8 cellular contexts compared by ENCODE assay signal in the genomic region with DNA sequence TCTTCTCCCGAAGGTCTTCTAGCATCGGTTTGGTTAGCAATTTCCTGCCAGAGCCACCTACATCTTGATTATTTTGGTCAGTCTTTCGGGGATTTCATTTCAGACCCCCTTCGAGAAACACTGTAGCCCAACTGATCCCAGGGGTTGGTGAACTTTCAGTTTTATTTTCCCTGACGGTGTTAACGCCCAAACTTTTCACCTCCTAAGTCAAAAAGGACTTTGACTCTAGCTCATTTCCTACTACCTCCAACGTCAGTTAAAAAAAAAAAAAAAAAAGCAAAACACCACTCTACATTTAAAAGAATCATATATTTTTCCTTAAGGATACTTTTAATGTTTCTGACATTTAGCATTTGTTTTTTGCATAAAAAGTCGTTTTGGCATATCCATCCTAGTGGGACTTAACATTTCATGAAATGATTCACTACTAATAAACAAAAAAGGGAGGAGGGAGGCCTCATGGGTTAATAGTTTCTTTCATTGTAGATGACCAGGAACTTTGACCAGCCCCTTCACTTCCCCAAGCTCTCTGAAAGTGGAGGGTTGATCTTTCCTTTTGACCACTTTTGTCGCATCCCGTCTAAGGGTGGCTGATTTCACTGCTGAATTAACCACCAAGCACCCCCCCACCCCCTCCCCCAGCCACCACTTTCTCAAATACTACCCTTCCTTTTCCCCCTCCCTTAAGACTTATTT. TPM values are rescaled to one million over a fixed set of nuclear protein-coding genes. Genes with fewer than 3 reads are reported as not detected.
DNase-seq lines count a peak whose midpoint lies in the region; ATAC-seq, FAIRE-seq and TF ChIP-seq lines count a peak whose summit lies in the region.

No MANE protein-coding gene starts in this region.

- ATAC-seq in A549 = peak in 1 of 2 experiments; percentile 35; a peak in 3 of 6 replicates
- ATAC-seq in HG03097 (IDR thresholded peaks at IDR 0.05; ENCODE audit: low FRiP score, unreplicated experiment) = no peak
- no peak for ATAC-seq in GM19023 (IDR thresholded peaks at IDR 0.05; ENCODE audit: unreplicated experiment)

- TF ChIP-seq CTCF in A549 (IDR thresholded peaks at IDR 0.05) (no peak), bronchial epithelial cell (IDR thresholded peaks at IDR 0.05; ENCODE audit: insufficient read depth, low read length, severe bottlenecking) (no peak)

- POLR2A ChIA-PET in A549 (lab: Yijun Ruan, JAX) = interaction anchor here (0.6 to 2.5 kb wide), 8 partner anchors 10 to 363 kb away, joined by 3 to 17 read pairs (median 5); no protein-coding TSS in a partner anchor

- H3K27me3 ChIP-seq in HUES48 (ENCODE audit: control insufficient read depth, insufficient read depth, low read length) = no peaks in the 10 kb centered on the region
- H3K27me3 ChIP-seq in bronchial epithelial cell (ENCODE audit: control insufficient read depth, insufficient read depth, low read length) = no peaks in the 10 kb centered on the region

- H3K27ac ChIP-seq in A549 (peak overlapping the region; percentile 89 to 90), HUES48 (ENCODE audit: low read depth, low read length) (peak overlapping the region; percentile 68)

- no peak for TF ChIP-seq POLR2A in A549 (IDR thresholded peaks at IDR 0.05; ENCODE audit: low read length)

- no peak for TF ChIP-seq RAD21 in A549 (conservative IDR thresholded peaks at IDR 0.05 in 1 of 2, IDR thresholded peaks at IDR 0.05 in 1 of 2)

- H3K36me3 ChIP-seq in HUES48 (ENCODE audit: control insufficient read depth, insufficient read depth, low read length) = 0 out of 2 replicates have a peak, but pooled peaks cover 7% of the 10 kb centered on the region
- no peaks in the 10 kb centered on the region for H3K36me3 ChIP-seq in bronchial epithelial cell (ENCODE audit: control insufficient read depth, insufficient read depth, low read length)

- no peak overlapping the region for H3K9ac ChIP-seq in HUES48 (ENCODE audit: low read depth, low read length)

- peak in 1 of 2 experiments; percentile 74 for DNase-seq in A549 (ENCODE audit: low read depth in 1 of 2, low spot score in 1 of 2)
- DNase-seq in bronchial epithelial cell (ENCODE audit: low read depth) = no peak
- DNase-seq in midbrain (lab: John Stamatoyannopoulos, UW) = peak; percentile 57
- DNase-seq in NCI-H2107 treated with DMSO at 0.1 percent for 48 hours (lab: John Stamatoyannopoulos, UW; ENCODE audit: unreplicated experiment) = no peak
- no peak for DNase-seq in T-helper 2 cell

- peaks cover 20% of the 10 kb centered on the region for H3K4me1 ChIP-seq in A549
- peaks cover 39% of the 10 kb centered on the region for H3K4me1 ChIP-seq in HUES48 (ENCODE audit: control insufficient read depth, insufficient read depth, low read length)

- WGBS in A549 (ENCODE audit: missing lambda C conversion rate) = 16% methylated on average over 10 of the region's 10 CpGs

- no peaks in the 10 kb centered on the region for H3K9me3 ChIP-seq in A549
- no peaks in the 10 kb centered on the region for H3K9me3 ChIP-seq in HUES48 (ENCODE audit: control insufficient read depth, insufficient read depth, low read length)

- peak overlapping the region; percentile 91 for H3K4me2 ChIP-seq in A549

- no peak for TF ChIP-seq EP300 in A549 (IDR thresholded peaks at IDR 0.05)

- CTCF ChIA-PET in A549 (lab: Yijun Ruan, JAX) = no interaction called here

- peak overlapping the region; percentile 84 for H3K4me3 ChIP-seq in A549
- H3K4me3 ChIP-seq in HUES48 (ENCODE audit: low read depth, low read length) = peak overlapping the region; percentile 37
- H3K4me3 ChIP-seq in bronchial epithelial cell (ENCODE audit: low read depth, low read length) = peak overlapping the region; percentile 49

- FAIRE-seq in A549 (lab: Jason Lieb, UNC) (no peak), bronchial epithelial cell (lab: Jason Lieb, UNC) (no peak)

TF ChIP-seq in A549, 52 proteins besides CTCF, POLR2A, EP300 and RAD21:
- TF ChIP-seq CEBPB (IDR thresholded peaks at IDR 0.05) (no peak), CBX8 (IDR thresholded peaks at IDR 0.05) (no peak), HOXA7 (CRISPR knock-in tag; IDR thresholded peaks at IDR 0.05) (no peak), KDM1A (IDR thresholded peaks at IDR 0.05; ENCODE audit: low read depth) (no peak), KDM5A (IDR thresholded peaks at IDR 0.05) (no peak), ZSCAN20 (CRISPR knock-in tag; IDR thresholded peaks at IDR 0.05) (no peak), SREBF2 (IDR thresholded peaks at IDR 0.05) (no peak), FOXS1 (CRISPR knock-in tag; IDR thresholded peaks at IDR 0.05) (no peak), CHD2 (IDR thresholded peaks at IDR 0.05; ENCODE audit: low read length, partially characterized antibody) (no peak), RCOR1 (IDR thresholded peaks at IDR 0.05; ENCODE audit: low read depth, low read length) (no peak), JUNB (IDR thresholded peaks at IDR 0.05) (no peak), HOXB13 (CRISPR knock-in tag; IDR thresholded peaks at IDR 0.05; ENCODE audit: low read depth) (no peak)
- TF ChIP-seq, protein P1, sequence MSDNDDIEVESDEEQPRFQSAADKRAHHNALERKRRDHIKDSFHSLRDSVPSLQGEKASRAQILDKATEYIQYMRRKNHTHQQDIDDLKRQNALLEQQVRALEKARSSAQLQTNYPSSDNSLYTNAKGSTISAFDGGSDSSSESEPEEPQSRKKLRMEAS (IDR thresholded peaks at IDR 0.05) = no peak
- TF ChIP-seq, protein P2, sequence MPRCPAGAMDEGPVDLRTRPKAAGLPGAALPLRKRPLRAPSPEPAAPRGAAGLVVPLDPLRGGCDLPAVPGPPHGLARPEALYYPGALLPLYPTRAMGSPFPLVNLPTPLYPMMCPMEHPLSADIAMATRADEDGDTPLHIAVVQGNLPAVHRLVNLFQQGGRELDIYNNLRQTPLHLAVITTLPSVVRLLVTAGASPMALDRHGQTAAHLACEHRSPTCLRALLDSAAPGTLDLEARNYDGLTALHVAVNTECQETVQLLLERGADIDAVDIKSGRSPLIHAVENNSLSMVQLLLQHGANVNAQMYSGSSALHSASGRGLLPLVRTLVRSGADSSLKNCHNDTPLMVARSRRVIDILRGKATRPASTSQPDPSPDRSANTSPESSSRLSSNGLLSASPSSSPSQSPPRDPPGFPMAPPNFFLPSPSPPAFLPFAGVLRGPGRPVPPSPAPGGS (IDR thresholded peaks at IDR 0.05) = no peak
- TF ChIP-seq, protein P3, sequence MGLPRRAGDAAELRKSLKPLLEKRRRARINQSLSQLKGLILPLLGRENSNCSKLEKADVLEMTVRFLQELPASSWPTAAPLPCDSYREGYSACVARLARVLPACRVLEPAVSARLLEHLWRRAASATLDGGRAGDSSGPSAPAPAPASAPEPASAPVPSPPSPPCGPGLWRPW (IDR thresholded peaks at IDR 0.05) = no peak
- TF ChIP-seq, protein P4, sequence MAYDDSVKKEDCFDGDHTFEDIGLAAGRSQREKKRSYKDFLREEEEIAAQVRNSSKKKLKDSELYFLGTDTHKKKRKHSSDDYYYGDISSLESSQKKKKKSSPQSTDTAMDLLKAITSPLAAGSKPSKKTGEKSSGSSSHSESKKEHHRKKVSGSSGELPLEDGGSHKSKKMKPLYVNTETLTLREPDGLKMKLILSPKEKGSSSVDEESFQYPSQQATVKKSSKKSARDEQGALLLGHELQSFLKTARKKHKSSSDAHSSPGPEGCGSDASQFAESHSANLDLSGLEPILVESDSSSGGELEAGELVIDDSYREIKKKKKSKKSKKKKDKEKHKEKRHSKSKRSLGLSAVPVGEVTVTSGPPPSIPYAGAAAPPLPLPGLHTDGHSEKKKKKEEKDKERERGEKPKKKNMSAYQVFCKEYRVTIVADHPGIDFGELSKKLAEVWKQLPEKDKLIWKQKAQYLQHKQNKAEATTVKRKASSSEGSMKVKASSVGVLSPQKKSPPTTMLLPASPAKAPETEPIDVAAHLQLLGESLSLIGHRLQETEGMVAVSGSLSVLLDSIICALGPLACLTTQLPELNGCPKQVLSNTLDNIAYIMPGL (CRISPR knock-in tag; IDR thresholded peaks at IDR 0.05; ENCODE audit: borderline replicate concordance) = no peak

RNA-seq across cellular contexts. Expression of a gene that starts 0.8 kb away (rescaled TPM):
- polyA plus RNA-seq in A549 (2011; rRNA removed) = 11.3 and 15.8 TPM in 2 replicates
- polyA plus RNA-seq in A549 (2012; cell fraction: cytosol; rRNA removed) = 25.6 and 26.7 TPM in 2 replicates
- polyA plus RNA-seq in A549 (2012; cell fraction: nucleus; rRNA removed) = 54.2 and 56.7 TPM in 2 replicates
- polyA plus RNA-seq in A549 (2017; fragmentation: RNase III; extraction: RNeasy Plus Mini Kit Qiagen cat#74134 plus additional on column Dnase treatment) = 14.4 to 16.5 TPM (median 14.5 TPM) in 3 replicates
- 30.2 and 36.0 TPM in 2 replicates for polyA minus RNA-seq in A549 (2011; rRNA and poly(A)+ RNA removed)
- 1.1 and 1.2 TPM in 2 replicates for total RNA-seq in bronchial epithelial cell
